ENCODE assay signal across 8 cellular contexts in the genomic region with DNA sequence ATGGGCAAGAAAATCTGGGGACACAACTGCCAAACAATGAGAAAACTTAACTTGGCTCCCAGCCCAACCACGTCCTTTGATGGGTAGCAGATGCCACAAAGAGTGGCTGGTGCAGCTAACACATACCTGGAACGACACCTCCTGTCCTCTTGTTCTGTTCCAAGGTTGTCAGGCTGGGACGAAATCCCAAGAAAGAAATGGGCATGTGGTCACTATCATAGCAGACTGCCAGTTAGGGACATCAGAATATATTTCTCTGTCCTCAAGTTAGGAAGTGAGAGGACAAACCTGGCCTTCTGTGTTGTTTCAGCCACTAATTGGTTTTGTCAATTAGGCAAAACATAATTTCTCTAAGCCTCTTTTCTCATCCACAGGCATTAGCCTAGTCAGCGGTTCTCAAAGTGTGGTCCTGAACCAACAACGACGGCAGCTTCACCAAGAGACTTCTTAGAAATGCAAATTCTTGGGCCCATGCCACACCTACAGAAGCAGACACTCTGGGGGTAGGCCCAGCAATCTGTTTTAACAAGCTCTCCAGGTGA.
A peak's percentile ranks its signal among the peaks of the same experiment; 100 is the strongest.
DNase-seq lines count a peak whose midpoint lies in the region; TF ChIP-seq lines count a peak whose summit lies in the region.

No MANE protein-coding gene starts in this region.

- H3K9me2 ChIP-seq in hepatocyte (replicated peaks; ENCODE audit: insufficient read depth) = no peaks in the 10 kb centered on the region

- TF ChIP-seq POLR2A in tibial nerve (IDR thresholded peaks at IDR 0.05) = no peak

- H3K4me1 ChIP-seq in hepatocyte (ENCODE audit: insufficient read depth) (peaks cover 47% of the 10 kb centered on the region), tibial nerve (peaks cover 0 to 69% (median 44%) of the 10 kb centered on the region in 4 donors)

- WGBS in hepatocyte (ENCODE audit: low lambda C conversion rate, missing lambda C conversion rate) = 61% methylated on average over 6 of the region's 6 CpGs
- 65 to 67% methylated on average over 6 of the region's 6 CpGs for WGBS in tibial nerve, 2 donors

- H3K27ac ChIP-seq in hepatocyte = peak overlapping the region; percentile 84
- peak overlapping the region; percentile 2 to 85 (median 76) for H3K27ac ChIP-seq in tibial nerve

- H3K4me3 ChIP-seq in hepatocyte (no peak overlapping the region), tibial nerve (no peak overlapping the region)

- H3K9me3 ChIP-seq in hepatocyte (ENCODE audit: low read depth) (no peaks in the 10 kb centered on the region), tibial nerve (no peaks in the 10 kb centered on the region)

- H3K79me2 ChIP-seq in hepatocyte = peaks cover 81% of the 10 kb centered on the region

- no peak overlapping the region for H2AFZ ChIP-seq in hepatocyte

- TF ChIP-seq EP300 in tibial nerve (IDR thresholded peaks at IDR 0.05) = no peak

- peak; percentile 53 for DNase-seq in activated T-cell treated with anti-CD3 and anti-CD28 coated beads, Interleukin-2, amount 50 U/mL, for 1 hour
- DNase-seq in activated T-cell treated with anti-CD3 and anti-CD28 coated beads for 4 hours (no peak), hepatocyte (ENCODE audit: low spot score) (no peak), tibial nerve (ENCODE audit: low spot score in 2 of 2) (no peak), NCI-H345 treated with DMSO at 0.1 percent for 48 hours (lab: John Stamatoyannopoulos, UW; ENCODE audit: unreplicated experiment) (no peak), NCI-H1930 (lab: John Stamatoyannopoulos, UW) (no peak), NCI-H2081 (lab: John Stamatoyannopoulos, UW) (no peak)
- DNase-seq in activated CD4-positive, alpha-beta T cell treated with anti-CD3 and anti-CD28 coated beads for 48 hours = peak; percentile 26

- TF ChIP-seq CTCF in hepatocyte (IDR thresholded peaks at IDR 0.05; ENCODE audit: poor library complexity) (no peak), tibial nerve (IDR thresholded peaks at IDR 0.05) (no peak)

- H4K20me1 ChIP-seq in hepatocyte (ENCODE audit: insufficient read depth, poor library complexity, severe bottlenecking) = peaks cover 5% of the 10 kb centered on the region

- H3K4me2 ChIP-seq in hepatocyte = peak overlapping the region; percentile 56

- H3K27me3 ChIP-seq in hepatocyte = no peaks in the 10 kb centered on the region
- no peaks in the 10 kb centered on the region for H3K27me3 ChIP-seq in tibial nerve

- H3K36me3 ChIP-seq in hepatocyte (replicated peaks; ENCODE audit: insufficient read depth, low read depth) = no peaks in the 10 kb centered on the region
- H3K36me3 ChIP-seq in tibial nerve = no peaks in the 10 kb centered on the region

Comparison
In these comparisons a context has a peak if more than half of its experiments do, and no peak if none do; other contexts are left out.
1. DNase-seq: peak in activated T-cell treated with anti-CD3 and anti-CD28 coated beads, Interleukin-2, amount 50 U/mL, for 1 hour (single experiment) and activated CD4-positive, alpha-beta T cell treated with anti-CD3 and anti-CD28 coated beads for 48 hours (single experiment); none in activated T-cell treated with anti-CD3 and anti-CD28 coated beads for 4 hours (single experiment), hepatocyte (single experiment), tibial nerve (0 of 2), NCI-H345 treated with DMSO at 0.1 percent for 48 hours (single experiment), NCI-H1930 (0 of 2) and NCI-H2081 (0 of 2).